9 cellular contexts compared by ENCODE assay signal in genomic region chr20:62707981-62708521, GRCh38. TPM values are rescaled to one million over a fixed set of nuclear protein-coding genes. Genes with fewer than 3 reads are reported as not detected.
A peak's percentile ranks its signal among the peaks of the same experiment; 100 is the strongest.
DNase-seq lines count a peak whose midpoint lies in the region; ATAC-seq and FAIRE-seq lines count a peak whose summit lies in the region.
"Had no signal": no experiment of that assay in that cellular context is flagged by ENCODE, and none has a peak within 500 bp of the region (broad histone marks: within the 10 kb centered on the region; RNA-seq: fewer than 3 reads in every experiment).

No MANE protein-coding gene starts in this region.

- no peaks in the 10 kb centered on the region for H3K9me3 Mint-ChIP-seq in CD4-positive, alpha-beta memory T cell
- H3K9me3 Mint-ChIP-seq in activated CD4-positive, alpha-beta T cell treated with anti-CD3 and anti-CD28 coated beads, Interleukin-2, amount 10 ng/mL, durations not matched to agents 7 days and 5 days: no peaks in the 10 kb centered on the region

- peaks cover 12 to 17% of the 10 kb centered on the region in 2 donors for H3K27me3 Mint-ChIP-seq in CD4-positive, alpha-beta memory T cell
- peaks cover 32% of the 10 kb centered on the region for H3K27me3 Mint-ChIP-seq in activated CD4-positive, alpha-beta T cell treated with anti-CD3 and anti-CD28 coated beads, Interleukin-2, amount 10 ng/mL, durations not matched to agents 7 days and 5 days

- H3K36me3 ChIP-seq in CD4-positive, alpha-beta memory T cell (ENCODE audit: insufficient read depth, low read length): no peaks in the 10 kb centered on the region
- no peaks in the 10 kb centered on the region for H3K36me3 ChIP-seq in small intestine (ENCODE audit: control insufficient read depth in 2 of 2, insufficient read depth in 2 of 2, low read length in 2 of 2)

- no peaks in the 10 kb centered on the region for H3K36me3 Mint-ChIP-seq in CD4-positive, alpha-beta memory T cell
- H3K36me3 Mint-ChIP-seq in activated CD4-positive, alpha-beta T cell treated with anti-CD3 and anti-CD28 coated beads, Interleukin-2, amount 10 ng/mL, durations not matched to agents 7 days and 5 days (ENCODE audit: low read depth): no peaks in the 10 kb centered on the region
- H3K36me3 Mint-ChIP-seq: IgD-negative memory B cell had no signal

- H3K4me1 ChIP-seq in CD4-positive, alpha-beta memory T cell (ENCODE audit: insufficient read depth, low read length): peaks cover 8% of the 10 kb centered on the region
- no peaks in the 10 kb centered on the region for H3K4me1 ChIP-seq in small intestine (ENCODE audit: control insufficient read depth in 2 of 2, insufficient read depth in 1 of 2, low read depth in 1 of 2, low read length in 1 of 2)

- no peak for DNase-seq in CD4-positive, alpha-beta memory T cell
- DNase-seq in HTR-8/SVneo (ENCODE audit: insufficient read length, low spot score): peak; percentile 56
- DNase-seq in activated CD4-positive, alpha-beta T cell treated with anti-CD3 and anti-CD28 coated beads, Interleukin-2, amount 10 ng/mL, durations not matched to agents 7 days and 5 days: no peak
- peak; percentile 64 for DNase-seq in left kidney (ENCODE audit: low read depth, low spot score)
- DNase-seq in sciatic nerve (ENCODE audit: low spot score): no peak
- no peak for DNase-seq in small intestine

- H3K27ac Mint-ChIP-seq in CD4-positive, alpha-beta memory T cell: no peak overlapping the region
- no peak overlapping the region for H3K27ac Mint-ChIP-seq in activated CD4-positive, alpha-beta T cell treated with anti-CD3 and anti-CD28 coated beads, Interleukin-2, amount 10 ng/mL, durations not matched to agents 7 days and 5 days
- H3K27ac Mint-ChIP-seq: IgD-negative memory B cell had no signal

- POLR2A ChIA-PET in CD4-positive, alpha-beta memory T cell (lab: Charles Lee; ENCODE audit: partially characterized antibody): interaction anchor here (1.5 kb wide), 1 partner anchor 32 kb away, joined by 4 read pairs; no protein-coding TSS in a partner anchor
- POLR2A ChIA-PET in activated CD4-positive, alpha-beta T cell treated with anti-CD3 and anti-CD28 coated beads, Interleukin-2, amount 10 ng/mL, durations not matched to agents 7 days and 5 days (lab: Charles Lee): no interaction called here

- no peak overlapping the region for H3K27ac ChIP-seq in CD4-positive, alpha-beta memory T cell (ENCODE audit: low read depth, low read length)
- no peak overlapping the region for H3K27ac ChIP-seq in small intestine (ENCODE audit: low read depth in 1 of 2, low read length in 1 of 2)

- FAIRE-seq in HTR-8/SVneo (lab: Jason Lieb, UNC) (no peak), small intestine (lab: Jason Lieb, UNC) (no peak)

- intact Hi-C loops in CD4-positive, alpha-beta memory T cell (cut with micrococcal nuclease): no loop called here
- intact Hi-C loops in sciatic nerve (cut with DNase I): no loop called here

- ATAC-seq in sciatic nerve: no peak
- ATAC-seq in HG03354 (IDR thresholded peaks at IDR 0.05; ENCODE audit: poor library complexity, severe bottlenecking, unreplicated experiment): no peak
- ATAC-seq in HG03159 (IDR thresholded peaks at IDR 0.05; ENCODE audit: unreplicated experiment): no peak

- CTCF ChIA-PET in CD4-positive, alpha-beta memory T cell (lab: Charles Lee; ENCODE audit: partially characterized antibody): no interaction called here
- CTCF ChIA-PET in activated CD4-positive, alpha-beta T cell treated with anti-CD3 and anti-CD28 coated beads, Interleukin-2, amount 10 ng/mL, durations not matched to agents 7 days and 5 days (lab: Charles Lee): interaction anchor here (0.7 to 1.7 kb wide), 2 partner anchors 15 to 17 kb away, joined by 4 read pairs; no protein-coding TSS in a partner anchor

- WGBS in small intestine, 3 donors: 6% methylated on average over 15 to 19 of the region's 19 CpGs

- H3K4me3 ChIP-seq in CD4-positive, alpha-beta memory T cell (ENCODE audit: low read length in 2 of 2): peak overlapping the region in 1 of 2 donors; percentile 6
- no peak overlapping the region for H3K4me3 ChIP-seq in small intestine (ENCODE audit: low read depth in 1 of 2, low read length in 2 of 2)

- H3K4me3 Mint-ChIP-seq in CD4-positive, alpha-beta memory T cell: peak overlapping the region in 7 of 8 donors; percentile 27 to 79 (median 56)
- peak overlapping the region; percentile 57 for H3K4me3 Mint-ChIP-seq in activated CD4-positive, alpha-beta T cell treated with anti-CD3 and anti-CD28 coated beads, Interleukin-2, amount 10 ng/mL, durations not matched to agents 7 days and 5 days
- H3K4me3 Mint-ChIP-seq: IgD-negative memory B cell had no signal

- peaks cover 2 to 22% (median 12%) of the 10 kb centered on the region in 4 donors for H3K4me1 Mint-ChIP-seq in CD4-positive, alpha-beta memory T cell
- peaks cover 19% of the 10 kb centered on the region for H3K4me1 Mint-ChIP-seq in activated CD4-positive, alpha-beta T cell treated with anti-CD3 and anti-CD28 coated beads, Interleukin-2, amount 10 ng/mL, durations not matched to agents 7 days and 5 days

- no peaks in the 10 kb centered on the region for H3K9me3 ChIP-seq in CD4-positive, alpha-beta memory T cell (ENCODE audit: control insufficient read depth in 1 of 2, low read length in 2 of 2)
- no peaks in the 10 kb centered on the region for H3K9me3 ChIP-seq in small intestine (ENCODE audit: control insufficient read depth, low read depth)

- H3K27me3 ChIP-seq in CD4-positive, alpha-beta memory T cell (ENCODE audit: insufficient read depth, low read length): peaks cover 19% of the 10 kb centered on the region
- H3K27me3 ChIP-seq in small intestine (ENCODE audit: control insufficient read depth in 2 of 2, insufficient read depth in 2 of 2, low read length in 2 of 2): peaks cover 10 to 14% of the 10 kb centered on the region in 2 donors

RNA-seq across cellular contexts. Expression of gene NTSR1, which starts 0.6 kb away (rescaled TPM):
- under 1 TPM; 0.30 to 0.38 TPM for total RNA-seq in CD4-positive, alpha-beta memory T cell
- not detected for polyA plus RNA-seq in CD4-positive, alpha-beta memory T cell
- 1 to 10 TPM in 1 of 2 experiments, under 1 TPM in 1; 0.94 to 1.5 TPM for total RNA-seq in activated CD4-positive, alpha-beta T cell treated with anti-CD3 and anti-CD28 coated beads, Interleukin-2, amount 10 ng/mL, durations not matched to agents 7 days and 5 days
- total RNA-seq in sciatic nerve: 0.09 TPM
- polyA plus RNA-seq in small intestine: 1 to 10 TPM in 1 of 3 donors, not detected in 2; 1.2 TPM
- polyA plus RNA-seq: IgD-negative memory B cell had no signal

Comparison
In these comparisons a context has a peak if more than half of its experiments do, and no peak if none do; other contexts are left out.
1. DNase-seq: peak in HTR-8/SVneo (single experiment) and left kidney (single experiment); none in CD4-positive, alpha-beta memory T cell (0 of 5), activated CD4-positive, alpha-beta T cell treated with anti-CD3 and anti-CD28 coated beads, Interleukin-2, amount 10 ng/mL, durations not matched to agents 7 days and 5 days (single experiment), sciatic nerve (single experiment) and small intestine (single experiment).